1 cellular context compared by ENCODE assay signal in the genomic region with DNA sequence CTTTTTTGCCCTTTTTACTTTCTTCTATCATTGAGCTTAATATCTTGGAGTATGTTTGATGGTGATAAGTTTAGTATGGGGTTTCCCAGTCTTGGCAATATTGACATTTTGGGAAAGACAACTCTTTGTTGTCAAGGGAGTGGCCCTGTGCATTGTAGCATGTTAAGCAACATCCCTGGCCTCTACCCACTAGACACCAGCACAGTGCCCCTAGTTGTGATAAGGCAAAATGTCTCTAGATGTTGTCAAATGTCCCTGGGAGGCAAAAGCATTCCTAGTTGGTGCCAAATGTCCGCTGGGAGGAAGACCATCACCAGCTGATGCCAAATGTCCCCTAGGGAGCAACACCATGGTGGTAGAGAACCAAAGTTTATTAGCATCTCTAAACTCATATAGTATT.
A peak's percentile ranks its signal among the peaks of the same experiment; 100 is the strongest.
TF ChIP-seq lines count a peak whose summit lies in the region.

No MANE protein-coding gene starts in this region.

TF ChIP-seq in IMR-90, 13 proteins besides CTCF, POLR2A, EP300 and RAD21:
- TF ChIP-seq MAZ (IDR thresholded peaks at IDR 0.05; ENCODE audit: borderline replicate concordance, low read depth, low read length) (no peak), CEBPB (IDR thresholded peaks at IDR 0.05; ENCODE audit: low read depth, low read length) (peak; percentile 7; the same call in 1 of the 2 replicates)
